ENCODE assay signal across 20 cellular contexts in the genomic region with DNA sequence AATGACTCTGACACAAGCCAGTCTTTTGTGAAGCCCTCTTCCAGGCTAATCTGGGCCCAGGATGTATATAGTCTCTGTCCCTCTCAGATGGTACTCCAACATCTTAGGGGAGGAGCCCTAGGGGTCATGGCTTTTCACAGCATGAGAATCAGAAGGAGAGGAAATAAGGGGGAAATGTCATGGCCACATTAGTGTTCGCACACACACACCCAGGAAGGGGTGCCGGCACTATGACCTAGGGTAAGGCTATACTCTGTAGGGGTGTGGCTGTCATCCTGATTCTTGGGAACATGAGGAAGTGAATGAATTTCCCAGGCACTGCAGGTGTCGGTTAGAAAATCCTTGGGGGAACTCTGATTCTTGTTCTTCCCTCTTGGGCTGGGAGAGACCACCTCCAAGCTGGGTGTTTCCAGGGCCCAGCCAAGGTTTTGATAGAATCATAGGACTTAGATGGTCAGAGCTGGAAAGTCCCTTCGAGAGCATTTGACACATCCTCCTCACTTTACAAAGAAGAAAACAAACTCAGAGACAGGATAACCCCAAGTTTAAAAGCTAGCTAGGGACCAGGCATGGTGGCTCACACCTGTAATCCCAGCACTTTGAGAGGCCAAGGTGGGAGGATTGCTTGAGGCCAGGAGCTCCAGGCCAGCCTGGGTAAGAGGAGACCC. TPM values are rescaled to one million over a fixed set of nuclear protein-coding genes. Genes with fewer than 3 reads are reported as not detected.
DNase-seq lines count a peak whose midpoint lies in the region; ATAC-seq and TF ChIP-seq lines count a peak whose summit lies in the region.
"Had no signal": no experiment of that assay in that cellular context is flagged by ENCODE, and none has a peak within 500 bp of the region (broad histone marks: within the 10 kb centered on the region; RNA-seq: fewer than 3 reads in every experiment).

No MANE protein-coding gene starts in this region.

- peak; percentile 84 for ATAC-seq in stimulated activated naive CD8-positive, alpha-beta T cell treated with anti-CD3 and anti-CD28 coated beads, Interleukin-15, amount 100 ng/mL, for 72 hours
- ATAC-seq in HG03565 (IDR thresholded peaks at IDR 0.05; ENCODE audit: unreplicated experiment): no peak

- intact Hi-C loops in colonic mucosa (cut with DNase I): no loop called here

- no peaks in the 10 kb centered on the region for H3K36me3 ChIP-seq in colonic mucosa
- H3K36me3 ChIP-seq: sigmoid colon, WERI-Rb-1 had no signal

- H3K4me1 Mint-ChIP-seq in activated naive CD4-positive, alpha-beta T cell treated with anti-CD3 and anti-CD28 coated beads, Interleukin-2, amount 10 ng/mL, durations not matched to agents 7 days and 5 days: peaks cover 72% of the 10 kb centered on the region
- peaks cover 66% of the 10 kb centered on the region for H3K4me1 Mint-ChIP-seq in T-helper 1 cell treated with Interleukin-12 subunit alpha and Interleukin-12 subunit beta and Interleukin-4 antibody, amounts not matched to agents 30 μg/mL and 1 μg/mL, for 36 hours (ENCODE audit: low read depth)
- H3K4me1 Mint-ChIP-seq in stimulated activated naive CD8-positive, alpha-beta T cell treated with anti-CD3 and anti-CD28 coated beads, Interleukin-15, amount 100 ng/mL, for 72 hours: peaks cover 65% of the 10 kb centered on the region

- H3K9me3 ChIP-seq in colonic mucosa: no peaks in the 10 kb centered on the region
- H3K9me3 ChIP-seq: sigmoid colon had no signal

- no peak overlapping the region for H3K9ac ChIP-seq in colonic mucosa (ENCODE audit: low read depth in 2 of 2, low read length in 2 of 2)
- H3K9ac ChIP-seq: GM23248, parathyroid adenoma had no signal

- no peak for TF ChIP-seq CTCF in colonic mucosa (IDR thresholded peaks at IDR 0.05)

- no peak overlapping the region for H3K4me3 ChIP-seq in colonic mucosa
- H3K4me3 ChIP-seq: GM23248, sigmoid colon had no signal

- H3K4me1 ChIP-seq in colonic mucosa: no peaks in the 10 kb centered on the region
- H3K4me1 ChIP-seq: parathyroid adenoma, sigmoid colon had no signal

- DNase-seq in activated naive CD4-positive, alpha-beta T cell treated with anti-CD3 and anti-CD28 coated beads, Interleukin-2, amount 10 ng/mL, durations not matched to agents 7 days and 5 days: no peak
- DNase-seq in activated naive CD4-positive, alpha-beta T cell treated with Interleukin-2 at 50 U/mL for 16 hours: no peak
- peak; percentile 38 for DNase-seq in colonic mucosa
- DNase-seq in stimulated activated naive CD8-positive, alpha-beta T cell treated with anti-CD3 and anti-CD28 coated beads, Interleukin-15, amount 100 ng/mL, for 72 hours: peak in 1 of 2 donors; percentile 29
- no peak for DNase-seq in NCI-H524 treated with DMSO at 0.1 percent for 48 hours (lab: John Stamatoyannopoulos, UW)
- DNase-seq in amniotic stem cell (lab: John Stamatoyannopoulos, UW): no peak
- DNase-seq: GM23248; hippocampal formation; Karpas-422; NCI-H1417; NCI-H2107; NCI-H524; sigmoid colon; stimulated activated naive CD4-positive, alpha-beta T cell treated with Interleukin-2 at 50 U/mL for 16 hours; trophoblast cell; WERI-Rb-1 had no signal

- no peak overlapping the region for H3K27ac ChIP-seq in colonic mucosa
- H3K27ac ChIP-seq: GM23248, parathyroid adenoma, sigmoid colon, WERI-Rb-1 had no signal

- H3K27ac Mint-ChIP-seq in activated naive CD4-positive, alpha-beta T cell treated with anti-CD3 and anti-CD28 coated beads, Interleukin-2, amount 10 ng/mL, durations not matched to agents 7 days and 5 days: peak overlapping the region; percentile 47
- peak overlapping the region; percentile 92 for H3K27ac Mint-ChIP-seq in T-helper 1 cell treated with Interleukin-12 subunit alpha and Interleukin-12 subunit beta and Interleukin-4 antibody, amounts not matched to agents 30 μg/mL and 1 μg/mL, for 36 hours
- peak overlapping the region; percentile 63 to 85 for H3K27ac Mint-ChIP-seq in stimulated activated naive CD8-positive, alpha-beta T cell treated with anti-CD3 and anti-CD28 coated beads, Interleukin-15, amount 100 ng/mL, for 72 hours

- H3K9me3 Mint-ChIP-seq in activated naive CD4-positive, alpha-beta T cell treated with anti-CD3 and anti-CD28 coated beads, Interleukin-2, amount 10 ng/mL, durations not matched to agents 7 days and 5 days: no peaks in the 10 kb centered on the region
- H3K9me3 Mint-ChIP-seq in T-helper 1 cell treated with Interleukin-12 subunit alpha and Interleukin-12 subunit beta and Interleukin-4 antibody, amounts not matched to agents 30 μg/mL and 1 μg/mL, for 36 hours: peaks cover 3% of the 10 kb centered on the region
- H3K9me3 Mint-ChIP-seq in stimulated activated naive CD8-positive, alpha-beta T cell treated with anti-CD3 and anti-CD28 coated beads, Interleukin-15, amount 100 ng/mL, for 72 hours: no peaks in the 10 kb centered on the region

- H3K27me3 ChIP-seq in colonic mucosa: no peaks in the 10 kb centered on the region

- H3K36me3 Mint-ChIP-seq in activated naive CD4-positive, alpha-beta T cell treated with anti-CD3 and anti-CD28 coated beads, Interleukin-2, amount 10 ng/mL, durations not matched to agents 7 days and 5 days: peaks cover 20% of the 10 kb centered on the region
- peaks cover 22% of the 10 kb centered on the region for H3K36me3 Mint-ChIP-seq in T-helper 1 cell treated with Interleukin-12 subunit alpha and Interleukin-12 subunit beta and Interleukin-4 antibody, amounts not matched to agents 30 μg/mL and 1 μg/mL, for 36 hours (ENCODE audit: low read depth)

- H3K27me3 Mint-ChIP-seq in activated naive CD4-positive, alpha-beta T cell treated with anti-CD3 and anti-CD28 coated beads, Interleukin-2, amount 10 ng/mL, durations not matched to agents 7 days and 5 days: no peaks in the 10 kb centered on the region
- no peaks in the 10 kb centered on the region for H3K27me3 Mint-ChIP-seq in T-helper 1 cell treated with Interleukin-12 subunit alpha and Interleukin-12 subunit beta and Interleukin-4 antibody, amounts not matched to agents 30 μg/mL and 1 μg/mL, for 36 hours (ENCODE audit: low read depth)
- H3K27me3 Mint-ChIP-seq in stimulated activated naive CD8-positive, alpha-beta T cell treated with anti-CD3 and anti-CD28 coated beads, Interleukin-15, amount 100 ng/mL, for 72 hours: no peaks in the 10 kb centered on the region

- no peak overlapping the region for H3K4me3 Mint-ChIP-seq in activated naive CD4-positive, alpha-beta T cell treated with anti-CD3 and anti-CD28 coated beads, Interleukin-2, amount 10 ng/mL, durations not matched to agents 7 days and 5 days
- H3K4me3 Mint-ChIP-seq in T-helper 1 cell treated with Interleukin-12 subunit alpha and Interleukin-12 subunit beta and Interleukin-4 antibody, amounts not matched to agents 30 μg/mL and 1 μg/mL, for 36 hours: peak overlapping the region; percentile 57
- H3K4me3 Mint-ChIP-seq in stimulated activated naive CD8-positive, alpha-beta T cell treated with anti-CD3 and anti-CD28 coated beads, Interleukin-15, amount 100 ng/mL, for 72 hours: peak overlapping the region; percentile 29 to 58

- CTCF ChIA-PET in activated naive CD4-positive, alpha-beta T cell treated with anti-CD3 and anti-CD28 coated beads, Interleukin-2, amount 10 ng/mL, durations not matched to agents 7 days and 5 days (lab: Charles Lee): no interaction called here

RNA-seq across cellular contexts. Expression of a gene that starts 22.0 kb away (rescaled TPM):
- total RNA-seq in colonic mucosa: 1 to 10 TPM; 5.4 to 8.7 TPM
- total RNA-seq: GM23248, lung microvascular endothelial cell had no signal
